Comparison of ENCODE assay signal across 22 cellular contexts in the genomic region with DNA sequence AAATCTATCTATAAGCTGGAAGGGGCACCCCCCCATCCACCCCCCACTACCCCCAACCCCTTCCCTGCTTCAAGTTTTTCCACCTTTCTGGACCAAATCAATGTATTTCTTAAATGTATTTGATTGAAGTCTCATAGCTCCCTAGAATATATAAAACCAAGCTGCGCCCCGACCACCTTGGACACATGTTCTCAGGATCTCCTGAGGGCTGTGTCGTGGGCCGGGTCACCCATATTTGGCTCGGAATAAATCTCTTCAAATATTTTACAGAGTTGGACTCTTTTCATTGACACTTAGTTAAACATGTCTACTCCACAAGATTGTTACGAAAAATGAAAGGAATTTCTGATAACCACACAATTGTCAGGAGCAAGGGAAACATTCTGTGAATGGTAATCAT.
DNase-seq lines count a peak whose midpoint lies in the region; ATAC-seq, FAIRE-seq and TF ChIP-seq lines count a peak whose summit lies in the region.
"Had no signal": no experiment of that assay in that cellular context is flagged by ENCODE, and none has a peak within 500 bp of the region (broad histone marks: within the 10 kb centered on the region; RNA-seq: fewer than 3 reads in every experiment).

No MANE protein-coding gene starts in this region.

- no peaks in the 10 kb centered on the region for H3K79me2 ChIP-seq in astrocyte (ENCODE audit: insufficient read depth, low read length)

- H3K4me1 ChIP-seq in astrocyte (ENCODE audit: insufficient read depth, low read length): no peaks in the 10 kb centered on the region
- H3K4me1 ChIP-seq in iPS-20b (ENCODE audit: insufficient read depth, low read length): peaks cover 15% of the 10 kb centered on the region; the same call in 1 of the 2 replicates
- H3K4me1 ChIP-seq: BE2C, HAP-1 had no signal

- DNase-seq in astrocyte (ENCODE audit: low read depth) (no peak), osteocyte (ENCODE audit: extremely low spot score, unreplicated experiment) (peak; percentile 19), NCI-H2029 (lab: John Stamatoyannopoulos, UW) (no peak), NCI-H1436 (lab: John Stamatoyannopoulos, UW) (no peak)
- no peak for DNase-seq in stimulated activated naive CD4-positive, alpha-beta T cell (lab: John Stamatoyannopoulos, UW)
- DNase-seq: ACHN; BE2C; C1 segment of cervical spinal cord; CD4-positive, CD25-positive, alpha-beta regulatory T cell; CD8-positive, alpha-beta memory T cell; COR-L47; DMS 273 treated with DMSO at 0.1 percent for 48 hours; DMS53; DND-41; EL; IMR-90 had no signal

- ATAC-seq in HG03045 (IDR thresholded peaks at IDR 0.05; ENCODE audit: unreplicated experiment): no peak

- no peaks in the 10 kb centered on the region for H3K36me3 Mint-ChIP-seq in astrocyte (ENCODE audit: low read depth, unreplicated experiment)
- no peaks in the 10 kb centered on the region for H3K36me3 Mint-ChIP-seq in osteocyte (ENCODE audit: unreplicated experiment)
- H3K36me3 Mint-ChIP-seq: CD4-positive, CD25-positive, alpha-beta regulatory T cell; CD8-positive, alpha-beta memory T cell had no signal

- H3K9me3 ChIP-seq in astrocyte (ENCODE audit: insufficient read depth, low read depth, low read length) (peaks cover 30% of the 10 kb centered on the region), iPS-20b (ENCODE audit: insufficient read depth, low read depth, low read length) (no peaks in the 10 kb centered on the region)
- H3K9me3 ChIP-seq: BE2C, HAP-1 had no signal

- H2AFZ ChIP-seq in astrocyte (ENCODE audit: low read depth, low read length): no peak overlapping the region

- no peaks in the 10 kb centered on the region for H4K20me1 ChIP-seq in astrocyte (ENCODE audit: insufficient read depth, low read length)

- no peaks in the 10 kb centered on the region for H3K9me3 Mint-ChIP-seq in astrocyte (ENCODE audit: unreplicated experiment)
- no peaks in the 10 kb centered on the region for H3K9me3 Mint-ChIP-seq in osteocyte (ENCODE audit: unreplicated experiment)
- H3K9me3 Mint-ChIP-seq: CD8-positive, alpha-beta memory T cell had no signal

- H3K27me3 ChIP-seq in astrocyte (ENCODE audit: insufficient read depth, low read length) (no peaks in the 10 kb centered on the region), iPS-20b (ENCODE audit: insufficient read depth, low read length) (no peaks in the 10 kb centered on the region)
- H3K27me3 ChIP-seq: BE2C had no signal

- H3K27ac Mint-ChIP-seq in astrocyte (ENCODE audit: unreplicated experiment) (peak overlapping the region; percentile 73), osteocyte (ENCODE audit: unreplicated experiment) (no peak overlapping the region)
- H3K27ac Mint-ChIP-seq: CD4-positive, CD25-positive, alpha-beta regulatory T cell had no signal

- TF ChIP-seq CTCF in astrocyte (IDR thresholded peaks at IDR 0.05; ENCODE audit: insufficient read depth, low read depth, low read length) (no peak), osteocyte (IDR thresholded peaks at IDR 0.05) (no peak)

- H3K9ac ChIP-seq in astrocyte (ENCODE audit: low read length): no peak overlapping the region
- H3K9ac ChIP-seq in iPS-20b (ENCODE audit: low read depth, low read length): peak overlapping the region; percentile 16; the same call in 1 of the 2 replicates

- H3K27me3 Mint-ChIP-seq in astrocyte (ENCODE audit: low read depth, unreplicated experiment): peaks cover 10% of the 10 kb centered on the region
- peaks cover 16% of the 10 kb centered on the region for H3K27me3 Mint-ChIP-seq in osteocyte (ENCODE audit: unreplicated experiment)
- H3K27me3 Mint-ChIP-seq: CD4-positive, CD25-positive, alpha-beta regulatory T cell had no signal

- H3K4me2 ChIP-seq in astrocyte (ENCODE audit: low read length): no peak overlapping the region

- no peak overlapping the region for H3K27ac ChIP-seq in astrocyte (ENCODE audit: low read depth, low read length)
- peak overlapping the region; percentile 20 for H3K27ac ChIP-seq in iPS-20b (ENCODE audit: low read length)

- H3K4me3 Mint-ChIP-seq in astrocyte (ENCODE audit: unreplicated experiment) (no peak overlapping the region), osteocyte (ENCODE audit: unreplicated experiment) (no peak overlapping the region)
- H3K4me3 Mint-ChIP-seq: CD4-positive, CD25-positive, alpha-beta regulatory T cell; CD8-positive, alpha-beta memory T cell had no signal

- no peak for FAIRE-seq in astrocyte (lab: Jason Lieb, UNC)
- FAIRE-seq: A204.1, GM12878, HTR-8/SVneo had no signal

- H3K36me3 ChIP-seq in astrocyte (ENCODE audit: insufficient read depth, low read length): no peaks in the 10 kb centered on the region
- H3K36me3 ChIP-seq in iPS-20b (ENCODE audit: insufficient read depth, low read depth, low read length): no peaks in the 10 kb centered on the region
- H3K36me3 ChIP-seq: BE2C, HAP-1 had no signal

- H3K4me3 ChIP-seq in astrocyte (ENCODE audit: insufficient read depth, low read depth, low read length) (no peak overlapping the region), iPS-20b (ENCODE audit: low read length) (0 out of 2 replicates have a peak overlapping the region, but pooled peaks have one; percentile 27)
- H3K4me3 ChIP-seq: GM12878, HAP-1 had no signal

- peaks cover 18% of the 10 kb centered on the region for H3K4me1 Mint-ChIP-seq in astrocyte (ENCODE audit: low read depth, unreplicated experiment)
- H3K4me1 Mint-ChIP-seq in osteocyte (ENCODE audit: unreplicated experiment): peaks cover 6% of the 10 kb centered on the region
- H3K4me1 Mint-ChIP-seq: CD8-positive, alpha-beta memory T cell had no signal
